In genomic region chr9:3746296-3747275, GRCh38 we compare ENCODE assay signal across 10 cellular contexts.
A peak's percentile ranks its signal among the peaks of the same experiment; 100 is the strongest.
DNase-seq lines count a peak whose midpoint lies in the region; ATAC-seq and TF ChIP-seq lines count a peak whose summit lies in the region.
"Had no signal": no experiment of that assay in that cellular context is flagged by ENCODE, and none has a peak within 500 bp of the region (broad histone marks: within the 10 kb centered on the region; RNA-seq: fewer than 3 reads in every experiment).

No MANE protein-coding gene starts in this region.

- POLR2A ChIA-PET in AG04450 (lab: Yijun Ruan, JAX): no interaction called here

- H3K27ac Mint-ChIP-seq in activated T-helper 1 cell treated with anti-CD3 and anti-CD28 coated beads, Interleukin-12 subunit alpha, Interleukin-12 subunit beta, Interleukin-2, Interleukin-4 antibody, amounts not matched to agents 30 ng/mL and 10 ng/mL and 1 ng/mL, durations not matched to agents 14 hours and 24 hours and 36 hours: peak overlapping the region; percentile 83
- H3K27ac Mint-ChIP-seq in glutamatergic neuron (ENCODE audit: unreplicated experiment): no peak overlapping the region
- no peak overlapping the region for H3K27ac Mint-ChIP-seq in mesothelial cell of epicardium

- no peak overlapping the region for H3K4me3 ChIP-seq in AG04450 (ENCODE audit: low read depth, low read length)
- H3K4me3 ChIP-seq: left ventricle myocardium inferior had no signal

- DNase-seq in AG04450 (ENCODE audit: low read depth, low spot score) (peak; percentile 41), kidney glomerular epithelial cell (lab: John Stamatoyannopoulos, UW) (peak; percentile 96), glutamatergic neuron (no peak), Right ventricle myocardium inferior (ENCODE audit: missing footprints) (no peak), mesothelial cell of epicardium (ENCODE audit: low spot score in 2 of 2, unreplicated experiment in 2 of 2) (no peak)
- no peak for DNase-seq in activated T-helper 1 cell treated with anti-CD3 and anti-CD28 coated beads, Interleukin-12 subunit alpha, Interleukin-12 subunit beta, Interleukin-2, Interleukin-4 antibody, amounts not matched to agents 30 ng/mL and 10 ng/mL and 1 ng/mL, durations not matched to agents 14 hours and 24 hours and 36 hours (ENCODE audit: low spot score)
- DNase-seq: left ventricle myocardium inferior had no signal

- H3K4me1 Mint-ChIP-seq in activated T-helper 1 cell treated with anti-CD3 and anti-CD28 coated beads, Interleukin-12 subunit alpha, Interleukin-12 subunit beta, Interleukin-2, Interleukin-4 antibody, amounts not matched to agents 30 ng/mL and 10 ng/mL and 1 ng/mL, durations not matched to agents 14 hours and 24 hours and 36 hours (ENCODE audit: low read depth): peaks cover 41% of the 10 kb centered on the region
- H3K4me1 Mint-ChIP-seq in glutamatergic neuron (ENCODE audit: low read depth, unreplicated experiment): no peaks in the 10 kb centered on the region
- peaks cover 11% of the 10 kb centered on the region for H3K4me1 Mint-ChIP-seq in mesothelial cell of epicardium

- H3K9me3 Mint-ChIP-seq in activated T-helper 1 cell treated with anti-CD3 and anti-CD28 coated beads, Interleukin-12 subunit alpha, Interleukin-12 subunit beta, Interleukin-2, Interleukin-4 antibody, amounts not matched to agents 30 ng/mL and 10 ng/mL and 1 ng/mL, durations not matched to agents 14 hours and 24 hours and 36 hours: peaks cover 9% of the 10 kb centered on the region
- no peaks in the 10 kb centered on the region for H3K9me3 Mint-ChIP-seq in glutamatergic neuron (ENCODE audit: unreplicated experiment)
- peaks cover 4% of the 10 kb centered on the region for H3K9me3 Mint-ChIP-seq in mesothelial cell of epicardium

- ATAC-seq in HG02610 (IDR thresholded peaks at IDR 0.05; ENCODE audit: unreplicated experiment) (peak; percentile 83), Right ventricle myocardium inferior (no peak), HG03039 (IDR thresholded peaks at IDR 0.05; ENCODE audit: unreplicated experiment) (no peak)

- no peaks in the 10 kb centered on the region for H3K27me3 Mint-ChIP-seq in activated T-helper 1 cell treated with anti-CD3 and anti-CD28 coated beads, Interleukin-12 subunit alpha, Interleukin-12 subunit beta, Interleukin-2, Interleukin-4 antibody, amounts not matched to agents 30 ng/mL and 10 ng/mL and 1 ng/mL, durations not matched to agents 14 hours and 24 hours and 36 hours (ENCODE audit: insufficient read depth)
- H3K27me3 Mint-ChIP-seq in glutamatergic neuron (ENCODE audit: unreplicated experiment) (no peaks in the 10 kb centered on the region), mesothelial cell of epicardium (ENCODE audit: low read depth) (peaks cover 1% of the 10 kb centered on the region)
- H3K27me3 Mint-ChIP-seq: brain had no signal

- TF ChIP-seq CTCF in AG04450 (IDR thresholded peaks at IDR 0.05; ENCODE audit: low read depth, low read length) (no peak), glutamatergic neuron (IDR thresholded peaks at IDR 0.05; ENCODE audit: partially characterized antibody, unreplicated experiment) (no peak), mesothelial cell of epicardium (IDR thresholded peaks at IDR 0.05; ENCODE audit: unreplicated experiment) (no peak)

- intact Hi-C loops in activated T-helper 1 cell treated with anti-CD3 and anti-CD28 coated beads, Interleukin-12 subunit alpha, Interleukin-12 subunit beta, Interleukin-2, Interleukin-4 antibody, amounts not matched to agents 30 ng/mL and 10 ng/mL and 1 ng/mL, durations not matched to agents 14 hours and 24 hours and 36 hours (cut with micrococcal nuclease): loop anchor here (1.0 to 5.0 kb wide), 8 partner anchors 14 to 598 kb away; no protein-coding TSS in a partner anchor
- intact Hi-C loops in Right ventricle myocardium inferior (cut with DNase I): no loop called here

- no peak overlapping the region for H3K27ac ChIP-seq in AG04450 (ENCODE audit: low read depth, low read length)
- H3K27ac ChIP-seq: left ventricle myocardium inferior had no signal

- H3K9me3 ChIP-seq in AG04450 (ENCODE audit: control insufficient read depth, insufficient read depth, low read length): no peaks in the 10 kb centered on the region
- H3K9me3 ChIP-seq: left ventricle myocardium inferior had no signal

- H3K4me3 Mint-ChIP-seq in activated T-helper 1 cell treated with anti-CD3 and anti-CD28 coated beads, Interleukin-12 subunit alpha, Interleukin-12 subunit beta, Interleukin-2, Interleukin-4 antibody, amounts not matched to agents 30 ng/mL and 10 ng/mL and 1 ng/mL, durations not matched to agents 14 hours and 24 hours and 36 hours: peak overlapping the region; percentile 4
- H3K4me3 Mint-ChIP-seq in glutamatergic neuron (ENCODE audit: unreplicated experiment) (no peak overlapping the region), mesothelial cell of epicardium (no peak overlapping the region)
- H3K4me3 Mint-ChIP-seq: brain had no signal

- CTCF ChIA-PET in AG04450 (lab: Charles Lee): interaction anchor here (0.5 to 1.0 kb wide), 2 partner anchors 331 to 1670 kb away, joined by 3 to 5 read pairs; no protein-coding TSS in a partner anchor

- no peaks in the 10 kb centered on the region for H3K27me3 ChIP-seq in AG04450 (ENCODE audit: control insufficient read depth, insufficient read depth, low read length)

- peaks cover 9% of the 10 kb centered on the region for H3K36me3 Mint-ChIP-seq in activated T-helper 1 cell treated with anti-CD3 and anti-CD28 coated beads, Interleukin-12 subunit alpha, Interleukin-12 subunit beta, Interleukin-2, Interleukin-4 antibody, amounts not matched to agents 30 ng/mL and 10 ng/mL and 1 ng/mL, durations not matched to agents 14 hours and 24 hours and 36 hours (ENCODE audit: low read depth)
- H3K36me3 Mint-ChIP-seq in glutamatergic neuron (ENCODE audit: unreplicated experiment) (no peaks in the 10 kb centered on the region), mesothelial cell of epicardium (no peaks in the 10 kb centered on the region)
- H3K36me3 Mint-ChIP-seq: brain had no signal

Comparison
In these comparisons a context has a peak if more than half of its experiments do, and no peak if none do; other contexts are left out.
1. DNase-seq: peak in AG04450 (single experiment) and kidney glomerular epithelial cell (single experiment); none in activated T-helper 1 cell treated with anti-CD3 and anti-CD28 coated beads, Interleukin-12 subunit alpha, Interleukin-12 subunit beta, Interleukin-2, Interleukin-4 antibody, amounts not matched to agents 30 ng/mL and 10 ng/mL and 1 ng/mL, durations not matched to agents 14 hours and 24 hours and 36 hours (single experiment), glutamatergic neuron (single experiment), Right ventricle myocardium inferior (single experiment) and mesothelial cell of epicardium (0 of 2).